8 cellular contexts compared by ENCODE assay signal in genomic region chr1:25922633-25923567, GRCh38. TPM values are rescaled to one million over a fixed set of nuclear protein-coding genes. Genes with fewer than 3 reads are reported as not detected.
DNase-seq lines count a peak whose midpoint lies in the region; TF ChIP-seq lines count a peak whose summit lies in the region.

No MANE protein-coding gene starts in this region.

- H3K4me3 ChIP-seq in MG63 (peak overlapping the region; percentile 40), duodenal mucosa (ENCODE audit: low read depth in 1 of 2, low read length in 2 of 2) (peak overlapping the region; percentile 62 to 78), lower leg skin (ENCODE audit: low read depth, poor library complexity, severe bottlenecking) (peak overlapping the region; percentile 46)

- H3K36me3 ChIP-seq in MG63 = no peaks in the 10 kb centered on the region
- H3K36me3 ChIP-seq in duodenal mucosa (ENCODE audit: control insufficient read depth in 1 of 2, insufficient read depth in 2 of 2, low read length in 2 of 2) = no peaks in the 10 kb centered on the region

- DNase-seq in COLO668 (lab: John Stamatoyannopoulos, UW; ENCODE audit: unreplicated experiment) = peak; percentile 36
- DNase-seq in MG63 = peak; percentile 50
- DNase-seq in activated CD4-positive, alpha-beta T cell treated with anti-CD3 and anti-CD28 coated beads, Interleukin-2, amount 10 ng/mL, durations not matched to agents 7 days and 5 days = peak; percentile 59
- DNase-seq in lower leg skin (ENCODE audit: low spot score in 2 of 2) = peak in 1 of 2 donors; percentile 91
- peak; percentile 9 to 29 (median 9) for DNase-seq in stimulated activated CD4-positive, alpha-beta T cell treated with anti-CD3 and anti-CD28 coated beads, TNF-alpha, amount 100 ng/mL, for 4 hours (ENCODE audit: low read depth in 3 of 3)
- no peak for DNase-seq in H4 (ENCODE audit: low spot score)
- no peak for DNase-seq in RPMI8226

- H3K9me3 ChIP-seq in MG63 (no peaks in the 10 kb centered on the region), duodenal mucosa (ENCODE audit: control insufficient read depth in 1 of 2, low read length in 2 of 2) (no peaks in the 10 kb centered on the region)

- intact Hi-C loops in lower leg skin (cut with DNase I; ENCODE audit: low total_unique reads) = no loop called here

- CTCF ChIA-PET in activated CD4-positive, alpha-beta T cell treated with anti-CD3 and anti-CD28 coated beads, Interleukin-2, amount 10 ng/mL, durations not matched to agents 7 days and 5 days (lab: Charles Lee) = interaction anchor here (1.0 to 1.7 kb wide), 3 partner anchors 7 to 75 kb away, joined by 3 to 5 read pairs (median 3); partner anchors contain the start of gene PAFAH2

- H3K4me1 ChIP-seq in duodenal mucosa (ENCODE audit: control insufficient read depth in 1 of 2, insufficient read depth in 2 of 2, low read length in 2 of 2) = peaks cover 13 to 16% of the 10 kb centered on the region in 2 donors

- H3K9ac ChIP-seq in duodenal mucosa (ENCODE audit: low read depth in 1 of 2, low read length in 2 of 2) = peak overlapping the region; percentile 65 to 76

- H3K27ac ChIP-seq in duodenal mucosa (ENCODE audit: low read depth, low read length) = peak overlapping the region; percentile 50

- POLR2A ChIA-PET in activated CD4-positive, alpha-beta T cell treated with anti-CD3 and anti-CD28 coated beads, Interleukin-2, amount 10 ng/mL, durations not matched to agents 7 days and 5 days (lab: Charles Lee) = interaction anchor here (1.3 kb wide), 1 partner anchor 18 kb away, joined by 7 read pairs; no protein-coding TSS in a partner anchor

- H3K27me3 ChIP-seq in MG63 = no peaks in the 10 kb centered on the region
- H3K27me3 ChIP-seq in duodenal mucosa (ENCODE audit: control insufficient read depth in 1 of 2, insufficient read depth in 2 of 2, low read length in 2 of 2) = peaks cover 4 to 8% of the 10 kb centered on the region in 2 donors

- peak in 1 of 2 donors; percentile 5 for TF ChIP-seq POLR2A in lower leg skin (IDR thresholded peaks at IDR 0.05)

- H3K4me3 Mint-ChIP-seq in activated CD4-positive, alpha-beta T cell treated with anti-CD3 and anti-CD28 coated beads, Interleukin-2, amount 10 ng/mL, durations not matched to agents 7 days and 5 days = peak overlapping the region; percentile 70

- TF ChIP-seq CTCF in lower leg skin (IDR thresholded peaks at IDR 0.05) = no peak

- peak overlapping the region; percentile 62 for H3K27ac Mint-ChIP-seq in activated CD4-positive, alpha-beta T cell treated with anti-CD3 and anti-CD28 coated beads, Interleukin-2, amount 10 ng/mL, durations not matched to agents 7 days and 5 days

- 1% methylated on average over 37 to 46 of the region's 69 CpGs for WGBS in lower leg skin, 2 donors

- no peaks in the 10 kb centered on the region for H3K9me3 Mint-ChIP-seq in activated CD4-positive, alpha-beta T cell treated with anti-CD3 and anti-CD28 coated beads, Interleukin-2, amount 10 ng/mL, durations not matched to agents 7 days and 5 days

- H3K36me3 Mint-ChIP-seq in activated CD4-positive, alpha-beta T cell treated with anti-CD3 and anti-CD28 coated beads, Interleukin-2, amount 10 ng/mL, durations not matched to agents 7 days and 5 days (ENCODE audit: low read depth) = peaks cover 4% of the 10 kb centered on the region

- peaks cover 38% of the 10 kb centered on the region for H3K27me3 Mint-ChIP-seq in activated CD4-positive, alpha-beta T cell treated with anti-CD3 and anti-CD28 coated beads, Interleukin-2, amount 10 ng/mL, durations not matched to agents 7 days and 5 days

- H3K4me1 Mint-ChIP-seq in activated CD4-positive, alpha-beta T cell treated with anti-CD3 and anti-CD28 coated beads, Interleukin-2, amount 10 ng/mL, durations not matched to agents 7 days and 5 days = peaks cover 34% of the 10 kb centered on the region

RNA-seq across cellular contexts. Expression of gene STMN1, which starts 16.7 kb away (rescaled TPM):
- total RNA-seq in MG63 (2014; rRNA removed; shearing (Covaris generic); ENCODE audit: low replicate concordance) = 85.4 and 116 TPM in 2 replicates
- total RNA-seq in activated CD4-positive, alpha-beta T cell treated with anti-CD3 and anti-CD28 coated beads, Interleukin-2, amount 10 ng/mL, durations not matched to agents 7 days and 5 days = 1,000 to 10,000 TPM in 1 of 2 experiments, 100 to 1,000 TPM in 1; 800 to 1,022 TPM
- total RNA-seq in lower leg skin = 10 to 100 TPM; 19.0 to 26.5 (median 24.0) TPM
- 204 and 329 TPM in 2 replicates for total RNA-seq in H4 (2014; rRNA removed; shearing (Covaris generic))

RNA-seq across cellular contexts. Expression of gene PAQR7, which starts 47.4 kb away (rescaled TPM):
- total RNA-seq in MG63 (2014; rRNA removed; shearing (Covaris generic); ENCODE audit: low replicate concordance) = 3.8 and 8.3 TPM in 2 replicates
- total RNA-seq in activated CD4-positive, alpha-beta T cell treated with anti-CD3 and anti-CD28 coated beads, Interleukin-2, amount 10 ng/mL, durations not matched to agents 7 days and 5 days = under 1 TPM; 0.52 to 0.87 TPM
- 10 to 100 TPM; 20.1 to 29.6 (median 24.4) TPM for total RNA-seq in lower leg skin
- total RNA-seq in H4 (2014; rRNA removed; shearing (Covaris generic)) = 2.8 and 3.2 TPM in 2 replicates

Comparison
In these comparisons a context has a peak if more than half of its experiments do, and no peak if none do; other contexts are left out.
1. DNase-seq: peak in COLO668 (single experiment), MG63 (single experiment), activated CD4-positive, alpha-beta T cell treated with anti-CD3 and anti-CD28 coated beads, Interleukin-2, amount 10 ng/mL, durations not matched to agents 7 days and 5 days (single experiment) and stimulated activated CD4-positive, alpha-beta T cell treated with anti-CD3 and anti-CD28 coated beads, TNF-alpha, amount 100 ng/mL, for 4 hours (3 of 3); none in H4 (single experiment) and RPMI8226 (single experiment).
2. Peak in every context shown above with its lines, with median percentiles within 50 percentile points of each other: H3K4me3 ChIP-seq.